8 cellular contexts compared by ENCODE assay signal in genomic region chr2:20048488-20049443, GRCh38. TPM values are rescaled to one million over a fixed set of nuclear protein-coding genes. Genes with fewer than 3 reads are reported as not detected.
DNase-seq lines count a peak whose midpoint lies in the region; ATAC-seq and TF ChIP-seq lines count a peak whose summit lies in the region.

No MANE protein-coding gene starts in this region.

- H3K36me3 ChIP-seq in right lobe of liver, result no peaks in the 10 kb centered on the region
- no peaks in the 10 kb centered on the region for H3K36me3 ChIP-seq in tibial artery

- CTCF ChIA-PET in activated CD8-positive, alpha-beta T cell treated with anti-CD3 and anti-CD28 coated beads, Interleukin-2, amount 10 ng/mL, durations not matched to agents 7 days and 5 days (lab: Charles Lee), result interaction anchor here (0.9 to 4.0 kb wide), 5 partner anchors 12 to 93 kb away, joined by 3 to 20 read pairs (median 6); partner anchors contain the start of gene MATN3
- CTCF ChIA-PET in activated CD8-positive, alpha-beta T cell treated with anti-CD3 and anti-CD28 coated beads for 36 hours (lab: Charles Lee), result interaction anchor here (1.8 kb wide), 1 partner anchor 33 kb away, joined by 7 read pairs; no protein-coding TSS in a partner anchor

- WGBS in right lobe of liver (ENCODE audit: insufficient coverage, low coverage, low lambda C conversion rate, missing lambda C conversion rate), result 44% methylated on average over 6 of the region's 6 CpGs

- in situ Hi-C loops in astrocyte of the spinal cord (cut with HindIII; ENCODE audit: low sequenced_read_pairs), result no loop called here

- H3K9me3 ChIP-seq in right lobe of liver (no peaks in the 10 kb centered on the region), tibial artery (no peaks in the 10 kb centered on the region)

- peaks cover 7% of the 10 kb centered on the region for H3K36me3 Mint-ChIP-seq in activated CD8-positive, alpha-beta T cell treated with anti-CD3 and anti-CD28 coated beads, Interleukin-2, amount 10 ng/mL, durations not matched to agents 7 days and 5 days (ENCODE audit: low read depth)
- peaks cover 7% of the 10 kb centered on the region for H3K36me3 Mint-ChIP-seq in activated CD8-positive, alpha-beta T cell treated with anti-CD3 and anti-CD28 coated beads for 36 hours (ENCODE audit: low read depth)
- H3K36me3 Mint-ChIP-seq in chondrocyte (ENCODE audit: low read depth), result no peaks in the 10 kb centered on the region

- H3K27ac ChIP-seq in right lobe of liver (peak overlapping the region in 2 of 3 donors; percentile 93 to 97), tibial artery (peak overlapping the region; percentile 96 to 98)

- peak overlapping the region; percentile 36 for H3K27ac Mint-ChIP-seq in activated CD8-positive, alpha-beta T cell treated with anti-CD3 and anti-CD28 coated beads, Interleukin-2, amount 10 ng/mL, durations not matched to agents 7 days and 5 days
- no peak overlapping the region for H3K27ac Mint-ChIP-seq in activated CD8-positive, alpha-beta T cell treated with anti-CD3 and anti-CD28 coated beads for 36 hours
- no peak overlapping the region for H3K27ac Mint-ChIP-seq in chondrocyte (ENCODE audit: unreplicated experiment)

- H3K4me1 ChIP-seq in right lobe of liver (peaks cover 0 to 44% (median 10%) of the 10 kb centered on the region in 4 donors), tibial artery (peaks cover 0 to 62% (median 41%) of the 10 kb centered on the region in 4 donors)

- no peaks in the 10 kb centered on the region for H3K27me3 Mint-ChIP-seq in activated CD8-positive, alpha-beta T cell treated with anti-CD3 and anti-CD28 coated beads, Interleukin-2, amount 10 ng/mL, durations not matched to agents 7 days and 5 days (ENCODE audit: low read depth)
- H3K27me3 Mint-ChIP-seq in activated CD8-positive, alpha-beta T cell treated with anti-CD3 and anti-CD28 coated beads for 36 hours, result no peaks in the 10 kb centered on the region
- no peaks in the 10 kb centered on the region for H3K27me3 Mint-ChIP-seq in chondrocyte (ENCODE audit: low read depth)

- ATAC-seq in activated CD8-positive, alpha-beta T cell treated with anti-CD3 and anti-CD28 coated beads, Interleukin-2, amount 10 ng/mL, durations not matched to agents 7 days and 5 days, result no peak
- no peak for ATAC-seq in activated CD8-positive, alpha-beta T cell treated with anti-CD3 and anti-CD28 coated beads for 36 hours
- ATAC-seq in right lobe of liver (no peak), HG03159 (IDR thresholded peaks at IDR 0.05; ENCODE audit: unreplicated experiment) (no peak)

- no peaks in the 10 kb centered on the region for H3K27me3 ChIP-seq in right lobe of liver
- no peaks in the 10 kb centered on the region for H3K27me3 ChIP-seq in tibial artery

- no peak for TF ChIP-seq CTCF in activated CD8-positive, alpha-beta T cell treated with anti-CD3 and anti-CD28 coated beads for 36 hours (IDR thresholded peaks at IDR 0.05)
- TF ChIP-seq CTCF in astrocyte of the spinal cord (IDR thresholded peaks at IDR 0.05; ENCODE audit: low read depth, low read length) (no peak), right lobe of liver (IDR thresholded peaks at IDR 0.05) (no peak), tibial artery (IDR thresholded peaks at IDR 0.05) (no peak), chondrocyte (IDR thresholded peaks at IDR 0.05) (no peak)

- H3K4me3 Mint-ChIP-seq in activated CD8-positive, alpha-beta T cell treated with anti-CD3 and anti-CD28 coated beads, Interleukin-2, amount 10 ng/mL, durations not matched to agents 7 days and 5 days, result no peak overlapping the region
- H3K4me3 Mint-ChIP-seq in activated CD8-positive, alpha-beta T cell treated with anti-CD3 and anti-CD28 coated beads for 36 hours, result no peak overlapping the region
- H3K4me3 Mint-ChIP-seq in chondrocyte (ENCODE audit: unreplicated experiment), result no peak overlapping the region

- no peak for DNase-seq in activated CD8-positive, alpha-beta T cell treated with anti-CD3 and anti-CD28 coated beads, Interleukin-2, amount 10 ng/mL, durations not matched to agents 7 days and 5 days
- no peak for DNase-seq in activated CD8-positive, alpha-beta T cell treated with anti-CD3 and anti-CD28 coated beads for 36 hours
- DNase-seq in astrocyte of the spinal cord (ENCODE audit: low read depth, low spot score) (no peak), right lobe of liver (no peak), tibial artery (no peak), HUDEP-2 (lab: John Stamatoyannopoulos, UW; ENCODE audit: unreplicated experiment in 76 of 76) (no peak), chondrocyte (ENCODE audit: low spot score) (no peak)

- POLR2A ChIA-PET in activated CD8-positive, alpha-beta T cell treated with anti-CD3 and anti-CD28 coated beads, Interleukin-2, amount 10 ng/mL, durations not matched to agents 7 days and 5 days (lab: Charles Lee), result no interaction called here
- POLR2A ChIA-PET in activated CD8-positive, alpha-beta T cell treated with anti-CD3 and anti-CD28 coated beads for 36 hours (lab: Charles Lee), result interaction anchor here (1.0 kb wide), 1 partner anchor 15 kb away, joined by 3 read pairs; no protein-coding TSS in a partner anchor

- peaks cover 24% of the 10 kb centered on the region for H3K4me1 Mint-ChIP-seq in activated CD8-positive, alpha-beta T cell treated with anti-CD3 and anti-CD28 coated beads, Interleukin-2, amount 10 ng/mL, durations not matched to agents 7 days and 5 days (ENCODE audit: low read depth)
- H3K4me1 Mint-ChIP-seq in activated CD8-positive, alpha-beta T cell treated with anti-CD3 and anti-CD28 coated beads for 36 hours (ENCODE audit: low read depth), result peaks cover 26% of the 10 kb centered on the region
- H3K4me1 Mint-ChIP-seq in chondrocyte (ENCODE audit: low read depth), result peaks cover 45% of the 10 kb centered on the region

- TF ChIP-seq POLR2A in right lobe of liver (IDR thresholded peaks at IDR 0.05), result no peak

- intact Hi-C loops in activated CD8-positive, alpha-beta T cell treated with anti-CD3 and anti-CD28 coated beads for 36 hours (cut with micrococcal nuclease), result no loop called here
- intact Hi-C loops in right lobe of liver (cut with DNase I), result no loop called here
- intact Hi-C loops in tibial artery (cut with DNase I; ENCODE audit: low total_unique reads), result no loop called here

- peak overlapping the region; percentile 96 for H3K4me3 ChIP-seq in astrocyte of the spinal cord (ENCODE audit: low read depth, low read length)
- H3K4me3 ChIP-seq in right lobe of liver, result peak overlapping the region; percentile 69 to 82 (median 70)
- H3K4me3 ChIP-seq in tibial artery, result peak overlapping the region; percentile 94 to 97

- H3K9me3 Mint-ChIP-seq in activated CD8-positive, alpha-beta T cell treated with anti-CD3 and anti-CD28 coated beads, Interleukin-2, amount 10 ng/mL, durations not matched to agents 7 days and 5 days (ENCODE audit: insufficient read depth), result no peaks in the 10 kb centered on the region
- no peaks in the 10 kb centered on the region for H3K9me3 Mint-ChIP-seq in activated CD8-positive, alpha-beta T cell treated with anti-CD3 and anti-CD28 coated beads for 36 hours
- no peaks in the 10 kb centered on the region for H3K9me3 Mint-ChIP-seq in chondrocyte (ENCODE audit: low read depth)

RNA-seq across cellular contexts. Expression of gene LAPTM4A, which starts 2.7 kb away (rescaled TPM):
- 10 to 100 TPM; 19.8 to 21.1 TPM for total RNA-seq in activated CD8-positive, alpha-beta T cell treated with anti-CD3 and anti-CD28 coated beads, Interleukin-2, amount 10 ng/mL, durations not matched to agents 7 days and 5 days
- 10 to 100 TPM; 15.6 to 16.1 TPM for total RNA-seq in activated CD8-positive, alpha-beta T cell treated with anti-CD3 and anti-CD28 coated beads for 36 hours
- total RNA-seq in right lobe of liver (100 to 1,000 TPM in 4 of 6 experiments, 10 to 100 TPM in 2; 80.0 to 143 (median 126) TPM), chondrocyte (361 to 405 TPM (median 404 TPM) in 3 replicates)

RNA-seq across cellular contexts. Expression of gene MATN3, which starts 36.3 kb away (rescaled TPM):
- not detected for total RNA-seq in activated CD8-positive, alpha-beta T cell treated with anti-CD3 and anti-CD28 coated beads, Interleukin-2, amount 10 ng/mL, durations not matched to agents 7 days and 5 days
- not detected for total RNA-seq in activated CD8-positive, alpha-beta T cell treated with anti-CD3 and anti-CD28 coated beads for 36 hours
- not detected for total RNA-seq in right lobe of liver
- 17.0 to 17.7 TPM (median 17.0 TPM) in 3 replicates for total RNA-seq in chondrocyte

RNA-seq across cellular contexts. Expression of gene WDR35, which starts 58.9 kb away (rescaled TPM):
- total RNA-seq in activated CD8-positive, alpha-beta T cell treated with anti-CD3 and anti-CD28 coated beads, Interleukin-2, amount 10 ng/mL, durations not matched to agents 7 days and 5 days, result 1 to 10 TPM; 2.9 to 3.9 TPM
- total RNA-seq in activated CD8-positive, alpha-beta T cell treated with anti-CD3 and anti-CD28 coated beads for 36 hours, result 1 to 10 TPM; 5.6 to 5.9 TPM
- total RNA-seq in right lobe of liver (1 to 10 TPM; 1.2 to 3.3 (median 2.5) TPM), chondrocyte (4.6 to 9.6 TPM (median 4.9 TPM) in 3 replicates)

Comparison
In these comparisons a context has a peak if more than half of its experiments do, and no peak if none do; other contexts are left out.
1. RNA of gene MATN3, which starts 36.3 kb away (total RNA-seq): 17.0 to 17.7 TPM in chondrocyte; not detected in right lobe of liver, not detected in activated CD8-positive, alpha-beta T cell treated with anti-CD3 and anti-CD28 coated beads, Interleukin-2, amount 10 ng/mL, durations not matched to agents 7 days and 5 days and not detected in activated CD8-positive, alpha-beta T cell treated with anti-CD3 and anti-CD28 coated beads for 36 hours; every median in the first group is over 10 times any median in the second.
2. Peak in every context shown above with its lines, with median percentiles within 50 percentile points of each other: H3K4me3 ChIP-seq.